ENCODE assay signal across 9 cellular contexts in genomic region chr5:150154618-150155134, GRCh38. TPM values are rescaled to one million over a fixed set of nuclear protein-coding genes. Genes with fewer than 3 reads are reported as not detected.
DNase-seq lines count a peak whose midpoint lies in the region; ATAC-seq and TF ChIP-seq lines count a peak whose summit lies in the region.
"Had no signal": no experiment of that assay in that cellular context is flagged by ENCODE, and none has a peak within 500 bp of the region (broad histone marks: within the 10 kb centered on the region; RNA-seq: fewer than 3 reads in every experiment).

No MANE protein-coding gene starts in this region.

- H3K27ac Mint-ChIP-seq in HFFc6 = peak overlapping the region; percentile 85
- H3K27ac Mint-ChIP-seq in natural killer cell treated with Interleukin-12 subunit alpha and Interleukin-12 subunit beta and Interleukin-15 and Interleukin-18, amount 100 ng/mL, for 72 hours = peak overlapping the region; percentile 53 to 86
- no peak overlapping the region for H3K27ac Mint-ChIP-seq in activated T-cell treated with anti-CD3 and anti-CD28 coated beads, Interleukin-2, amount 50 U/mL, for 24 hours

- H3K4me1 ChIP-seq in A673 (ENCODE audit: insufficient read depth, low read length, poor library complexity, severe bottlenecking) = peaks cover 43% of the 10 kb centered on the region

- TF ChIP-seq CTCF in A673 (conservative IDR thresholded peaks at IDR 0.05; ENCODE audit: low read depth, low read length) = no peak
- no peak; the same call in 1 of the 2 replicates for TF ChIP-seq CTCF in HFFc6 (IDR thresholded peaks at IDR 0.05)
- no peak for TF ChIP-seq CTCF in coronary artery (IDR thresholded peaks at IDR 0.05)
- TF ChIP-seq CTCF in WERI-Rb-1 (IDR thresholded peaks at IDR 0.05; ENCODE audit: low read depth, low read length) = no peak
- TF ChIP-seq CTCF in GM20000 (IDR thresholded peaks at IDR 0.05; ENCODE audit: extremely low read depth, missing control alignments) = no peak

- CTCF ChIA-PET in A673 (lab: Charles Lee) = no interaction called here

- H3K9me3 Mint-ChIP-seq in HFFc6 = no peaks in the 10 kb centered on the region
- no peaks in the 10 kb centered on the region for H3K9me3 Mint-ChIP-seq in natural killer cell treated with Interleukin-12 subunit alpha and Interleukin-12 subunit beta and Interleukin-15 and Interleukin-18, amount 100 ng/mL, for 72 hours
- no peaks in the 10 kb centered on the region for H3K9me3 Mint-ChIP-seq in activated T-cell treated with anti-CD3 and anti-CD28 coated beads, Interleukin-2, amount 50 U/mL, for 24 hours

- H3K36me3 Mint-ChIP-seq in HFFc6 (ENCODE audit: low read depth) = peaks cover 24% of the 10 kb centered on the region
- no peaks in the 10 kb centered on the region for H3K36me3 Mint-ChIP-seq in natural killer cell treated with Interleukin-12 subunit alpha and Interleukin-12 subunit beta and Interleukin-15 and Interleukin-18, amount 100 ng/mL, for 72 hours
- H3K36me3 Mint-ChIP-seq in activated T-cell treated with anti-CD3 and anti-CD28 coated beads, Interleukin-2, amount 50 U/mL, for 24 hours (ENCODE audit: low read depth) = no peaks in the 10 kb centered on the region

- POLR2A ChIA-PET in A673 (lab: Charles Lee; ENCODE audit: low non-redundant PET) = no interaction called here

- intact Hi-C loops in A673 (cut with micrococcal nuclease; ENCODE audit: unreplicated experiment) = no loop called here

- DNase-seq in A673 (ENCODE audit: low spot score) (peak; percentile 53), HFFc6 (no peak), coronary artery (ENCODE audit: low spot score) (no peak), WERI-Rb-1 (no peak), GM20000 (ENCODE audit: low spot score) (no peak), NCI-H69 (lab: John Stamatoyannopoulos, UW) (no peak)
- no peak for DNase-seq in natural killer cell treated with Interleukin-12 subunit alpha and Interleukin-12 subunit beta and Interleukin-15 and Interleukin-18, amount 100 ng/mL, for 72 hours (ENCODE audit: low spot score)
- DNase-seq in activated T-cell treated with anti-CD3 and anti-CD28 coated beads, Interleukin-2, amount 50 U/mL, for 24 hours = no peak

- peak overlapping the region; percentile 94 for H3K4me3 Mint-ChIP-seq in HFFc6
- H3K4me3 Mint-ChIP-seq in natural killer cell treated with Interleukin-12 subunit alpha and Interleukin-12 subunit beta and Interleukin-15 and Interleukin-18, amount 100 ng/mL, for 72 hours = peak overlapping the region; percentile 97
- H3K4me3 Mint-ChIP-seq in activated T-cell treated with anti-CD3 and anti-CD28 coated beads, Interleukin-2, amount 50 U/mL, for 24 hours = no peak overlapping the region

- ATAC-seq in natural killer cell treated with Interleukin-12 subunit alpha and Interleukin-12 subunit beta and Interleukin-15 and Interleukin-18, amount 100 ng/mL, for 72 hours = no peak

- H3K27ac ChIP-seq in A673 (ENCODE audit: low read depth, low read length, poor library complexity, severe bottlenecking) (peak overlapping the region; percentile 75), coronary artery (peak overlapping the region; percentile 96 to 97), WERI-Rb-1 (no peak overlapping the region)
- H3K27ac ChIP-seq: HL-60 had no signal

- TSS peak; percentile 47 for BruUV-seq in A673 (replicated peaks; lab: Mats Ljungman, UMichigan)

- H3K9me3 ChIP-seq in A673 (ENCODE audit: low read depth, low read length, poor library complexity, severe bottlenecking) = no peaks in the 10 kb centered on the region
- no peaks in the 10 kb centered on the region for H3K9me3 ChIP-seq in WERI-Rb-1 (ENCODE audit: severe bottlenecking)

- peaks cover 74% of the 10 kb centered on the region for H3K4me1 Mint-ChIP-seq in HFFc6 (ENCODE audit: low read depth)
- peaks cover 31 to 37% of the 10 kb centered on the region in 2 donors for H3K4me1 Mint-ChIP-seq in natural killer cell treated with Interleukin-12 subunit alpha and Interleukin-12 subunit beta and Interleukin-15 and Interleukin-18, amount 100 ng/mL, for 72 hours (ENCODE audit: low read depth in 2 of 2)
- peaks cover 8% of the 10 kb centered on the region for H3K4me1 Mint-ChIP-seq in activated T-cell treated with anti-CD3 and anti-CD28 coated beads, Interleukin-2, amount 50 U/mL, for 24 hours (ENCODE audit: low read depth)

- H3K27me3 Mint-ChIP-seq in HFFc6 (ENCODE audit: insufficient read depth) = peaks cover 5% of the 10 kb centered on the region; the same call in 1 of the 2 replicates
- no peaks in the 10 kb centered on the region for H3K27me3 Mint-ChIP-seq in natural killer cell treated with Interleukin-12 subunit alpha and Interleukin-12 subunit beta and Interleukin-15 and Interleukin-18, amount 100 ng/mL, for 72 hours
- peaks cover 32% of the 10 kb centered on the region for H3K27me3 Mint-ChIP-seq in activated T-cell treated with anti-CD3 and anti-CD28 coated beads, Interleukin-2, amount 50 U/mL, for 24 hours

- no peaks in the 10 kb centered on the region for H3K27me3 ChIP-seq in A673 (replicated peaks; ENCODE audit: insufficient read depth, low read depth, low read length, poor library complexity)
- no peaks in the 10 kb centered on the region for H3K27me3 ChIP-seq in WERI-Rb-1 (ENCODE audit: insufficient read depth, low read depth, severe bottlenecking)

- no peaks in the 10 kb centered on the region for H3K36me3 ChIP-seq in A673 (ENCODE audit: insufficient read depth, low read length, poor library complexity, severe bottlenecking)
- no peaks in the 10 kb centered on the region for H3K36me3 ChIP-seq in WERI-Rb-1

- H3K4me3 ChIP-seq in A673 (ENCODE audit: low read depth, low read length, poor library complexity, severe bottlenecking) (peak overlapping the region; percentile 47), coronary artery (peak overlapping the region; percentile 81), WERI-Rb-1 (ENCODE audit: low read depth, low read length) (no peak overlapping the region)

RNA-seq across cellular contexts. Expression of gene PDGFRB, which starts 1.0 kb away (rescaled TPM):
- 25.9 and 58.3 TPM in 2 replicates for total RNA-seq in A673 (2021)
- total RNA-seq in HFFc6 (2021; fragmentation: NEBNext Ultra II Directional; extraction: Animal tissue kit (Norgen Biotek cat#: 25700)) = 100 to 1,000 TPM; 137 to 208 (median 180) TPM
- total RNA-seq in natural killer cell treated with Interleukin-12 subunit alpha and Interleukin-12 subunit beta and Interleukin-15 and Interleukin-18, amount 100 ng/mL, for 72 hours = 1 to 10 TPM; 4.4 to 9.0 TPM

RNA-seq across cellular contexts. Expression of gene CDX1, which starts 11.9 kb away (rescaled TPM):
- total RNA-seq in A673 (2021) = not detected in 2 replicates
- total RNA-seq in HFFc6 (2021; fragmentation: NEBNext Ultra II Directional; extraction: Animal tissue kit (Norgen Biotek cat#: 25700)) = under 1 TPM in 1 of 6 experiments, not detected in 5; 0.11 TPM
- not detected for total RNA-seq in natural killer cell treated with Interleukin-12 subunit alpha and Interleukin-12 subunit beta and Interleukin-15 and Interleukin-18, amount 100 ng/mL, for 72 hours

RNA-seq across cellular contexts. Expression of gene SLC6A7, which starts 35.2 kb away (rescaled TPM):
- total RNA-seq in A673 (2021) = not detected in 2 replicates
- total RNA-seq in HFFc6 (2021; fragmentation: NEBNext Ultra II Directional; extraction: Animal tissue kit (Norgen Biotek cat#: 25700)) = not detected
- not detected for total RNA-seq in natural killer cell treated with Interleukin-12 subunit alpha and Interleukin-12 subunit beta and Interleukin-15 and Interleukin-18, amount 100 ng/mL, for 72 hours
